1 cellular context compared by ENCODE assay signal in the genomic region with DNA sequence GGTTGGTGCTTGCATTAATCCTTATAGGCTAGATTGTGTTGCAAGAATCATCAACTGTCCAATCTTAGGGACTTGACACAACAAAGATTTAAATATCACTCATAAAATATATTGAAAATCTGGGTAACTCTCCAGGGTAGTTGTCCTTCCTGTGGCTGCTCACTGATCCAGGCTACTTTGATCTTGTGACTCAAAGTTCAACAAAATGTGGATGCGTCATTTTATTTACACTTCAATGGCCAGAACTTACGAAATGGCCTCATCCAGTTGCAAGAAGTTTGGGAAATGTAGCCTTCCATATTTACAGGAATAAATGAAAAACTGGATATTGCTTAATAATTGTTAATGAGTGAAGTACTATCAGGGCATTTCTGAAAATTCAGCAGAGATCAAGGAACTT.
TF ChIP-seq lines count a peak whose summit lies in the region.

No MANE protein-coding gene starts in this region.

TF ChIP-seq in HepG2, 621 proteins besides CTCF, POLR2A, EP300 and RAD21 (continued from another document and continues in another):
- TF ChIP-seq, protein P1, sequence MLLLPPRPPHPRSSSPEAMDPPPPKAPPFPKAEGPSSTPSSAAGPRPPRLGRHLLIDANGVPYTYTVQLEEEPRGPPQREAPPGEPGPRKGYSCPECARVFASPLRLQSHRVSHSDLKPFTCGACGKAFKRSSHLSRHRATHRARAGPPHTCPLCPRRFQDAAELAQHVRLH (CRISPR knock-in tag; IDR thresholded peaks at IDR 0.05; ENCODE audit: borderline replicate concordance, low read depth): no peak
- TF ChIP-seq GLI4 (CRISPR knock-in tag; IDR thresholded peaks at IDR 0.05; ENCODE audit: borderline replicate concordance) (no peak), SIX1 (CRISPR knock-in tag; IDR thresholded peaks at IDR 0.05; ENCODE audit: borderline replicate concordance) (no peak), ZNF44 (CRISPR knock-in tag; IDR thresholded peaks at IDR 0.05) (no peak), TP53 (CRISPR knock-in tag; conservative IDR thresholded peaks at IDR 0.05) (no peak), NKX3-1 (CRISPR knock-in tag; IDR thresholded peaks at IDR 0.05) (no peak), ZMYM4 (CRISPR knock-in tag; IDR thresholded peaks at IDR 0.05) (peak; percentile 81), KMT2B (CRISPR knock-in tag; IDR thresholded peaks at IDR 0.05) (no peak), ZNF709 (CRISPR knock-in tag; IDR thresholded peaks at IDR 0.05) (no peak), CBX2 (IDR thresholded peaks at IDR 0.05; ENCODE audit: low read depth, low read length) (no peak), CBX2 (CRISPR knock-in tag; IDR thresholded peaks at IDR 0.05; ENCODE audit: low read depth) (no peak), ZSCAN29 (CRISPR knock-in tag; conservative IDR thresholded peaks at IDR 0.05) (no peak), SMAD9 (CRISPR knock-in tag; IDR thresholded peaks at IDR 0.05) (no peak), U2AF1 (optimal IDR thresholded peaks at IDR 0.05; ENCODE audit: low read depth, low read length) (no peak), EEA1 (CRISPR knock-in tag; IDR thresholded peaks at IDR 0.05; ENCODE audit: borderline replicate concordance) (no peak), BCL6 (CRISPR knock-in tag; IDR thresholded peaks at IDR 0.05) (no peak; the same call in 1 of the 2 replicates), ZNF772 (CRISPR knock-in tag; IDR thresholded peaks at IDR 0.05) (no peak), YEATS2 (CRISPR knock-in tag; IDR thresholded peaks at IDR 0.05; ENCODE audit: borderline replicate concordance) (no peak), CHCHD3 (CRISPR knock-in tag; IDR thresholded peaks at IDR 0.05) (no peak), CEBPG (CRISPR knock-in tag; IDR thresholded peaks at IDR 0.05) (peak; percentile 85), ZSCAN31 (CRISPR knock-in tag; IDR thresholded peaks at IDR 0.05; ENCODE audit: low read depth) (no peak), SMAD3 (CRISPR knock-in tag; IDR thresholded peaks at IDR 0.05) (0 out of 2 replicates have a peak, but pooled peaks have one; percentile 51), EZH2 (conservative IDR thresholded peaks at IDR 0.05; ENCODE audit: low read depth, low read length) (no peak), KLF11 (CRISPR knock-in tag; IDR thresholded peaks at IDR 0.05) (no peak), REPIN1 (CRISPR knock-in tag; IDR thresholded peaks at IDR 0.05; ENCODE audit: borderline replicate concordance, low read depth) (no peak), ARNT (IDR thresholded peaks at IDR 0.05) (no peak), ZFP36 (IDR thresholded peaks at IDR 0.05; ENCODE audit: borderline replicate concordance, low read depth, low read length, partially characterized antibody) (no peak), IKZF5 (CRISPR knock-in tag; IDR thresholded peaks at IDR 0.05) (no peak), ZMYM2 (CRISPR knock-in tag; IDR thresholded peaks at IDR 0.05) (0 out of 2 replicates have a peak, but pooled peaks have one; percentile 61), ERF (CRISPR knock-in tag; IDR thresholded peaks at IDR 0.05) (no peak), ZBTB39 (CRISPR knock-in tag; IDR thresholded peaks at IDR 0.05) (no peak), ZNF33A (CRISPR knock-in tag; IDR thresholded peaks at IDR 0.05; ENCODE audit: borderline replicate concordance) (no peak), RFX5 (IDR thresholded peaks at IDR 0.05; ENCODE audit: low read depth, low read length) (no peak), ZNF563 (CRISPR knock-in tag; IDR thresholded peaks at IDR 0.05) (no peak), NFYC (CRISPR knock-in tag; IDR thresholded peaks at IDR 0.05) (no peak), NFATC3 (CRISPR knock-in tag; IDR thresholded peaks at IDR 0.05) (no peak), SMYD3 (CRISPR knock-in tag; IDR thresholded peaks at IDR 0.05) (no peak), ZNF496 (CRISPR knock-in tag; IDR thresholded peaks at IDR 0.05; ENCODE audit: insufficient replicate concordance) (no peak), ZNF674 (CRISPR knock-in tag; IDR thresholded peaks at IDR 0.05; ENCODE audit: low read depth) (no peak), MED8 (CRISPR knock-in tag; IDR thresholded peaks at IDR 0.05; ENCODE audit: insufficient replicate concordance) (no peak), ZNF770 (CRISPR knock-in tag; IDR thresholded peaks at IDR 0.05) (no peak), ARHGAP35 (CRISPR knock-in tag; IDR thresholded peaks at IDR 0.05; ENCODE audit: borderline replicate concordance) (no peak), SP4 (CRISPR knock-in tag; IDR thresholded peaks at IDR 0.05) (no peak), ZNF598 (CRISPR knock-in tag; IDR thresholded peaks at IDR 0.05; ENCODE audit: borderline replicate concordance) (no peak), NCOR1 (IDR thresholded peaks at IDR 0.05; ENCODE audit: borderline replicate concordance, low read length) (peak; percentile 83; the same call in 1 of the 2 replicates), KLF12 (CRISPR knock-in tag; IDR thresholded peaks at IDR 0.05; ENCODE audit: borderline replicate concordance) (no peak), GFI1 (CRISPR knock-in tag; IDR thresholded peaks at IDR 0.05; ENCODE audit: borderline replicate concordance) (no peak), ZNF577 (CRISPR knock-in tag; IDR thresholded peaks at IDR 0.05; ENCODE audit: borderline replicate concordance, low read depth) (no peak), ZNF616 (CRISPR knock-in tag; IDR thresholded peaks at IDR 0.05; ENCODE audit: low read depth) (no peak), ZNF775 (CRISPR knock-in tag; IDR thresholded peaks at IDR 0.05; ENCODE audit: borderline replicate concordance) (no peak), MBD4 (IDR thresholded peaks at IDR 0.05; ENCODE audit: borderline replicate concordance, low read length) (no peak), ZSCAN25 (CRISPR knock-in tag; IDR thresholded peaks at IDR 0.05) (no peak), ARID4A (CRISPR knock-in tag; IDR thresholded peaks at IDR 0.05; ENCODE audit: borderline replicate concordance) (no peak), CC2D1A (CRISPR knock-in tag; IDR thresholded peaks at IDR 0.05) (no peak), MXD4 (CRISPR knock-in tag; IDR thresholded peaks at IDR 0.05) (no peak), HOXA3 (CRISPR knock-in tag; IDR thresholded peaks at IDR 0.05) (no peak), ZBTB8A (CRISPR knock-in tag; IDR thresholded peaks at IDR 0.05; ENCODE audit: borderline replicate concordance, low read depth) (no peak), SRY (CRISPR knock-in tag; IDR thresholded peaks at IDR 0.05) (no peak), ZFYVE20 (CRISPR knock-in tag; IDR thresholded peaks at IDR 0.05; ENCODE audit: borderline replicate concordance, low read depth) (no peak)
- TF ChIP-seq, protein P2, sequence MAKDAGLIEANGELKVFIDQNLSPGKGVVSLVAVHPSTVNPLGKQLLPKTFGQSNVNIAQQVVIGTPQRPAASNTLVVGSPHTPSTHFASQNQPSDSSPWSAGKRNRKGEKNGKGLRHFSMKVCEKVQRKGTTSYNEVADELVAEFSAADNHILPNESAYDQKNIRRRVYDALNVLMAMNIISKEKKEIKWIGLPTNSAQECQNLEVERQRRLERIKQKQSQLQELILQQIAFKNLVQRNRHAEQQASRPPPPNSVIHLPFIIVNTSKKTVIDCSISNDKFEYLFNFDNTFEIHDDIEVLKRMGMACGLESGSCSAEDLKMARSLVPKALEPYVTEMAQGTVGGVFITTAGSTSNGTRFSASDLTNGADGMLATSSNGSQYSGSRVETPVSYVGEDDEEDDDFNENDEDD (CRISPR knock-in tag; IDR thresholded peaks at IDR 0.05; ENCODE audit: borderline replicate concordance): no peak
- TF ChIP-seq, protein P3, sequence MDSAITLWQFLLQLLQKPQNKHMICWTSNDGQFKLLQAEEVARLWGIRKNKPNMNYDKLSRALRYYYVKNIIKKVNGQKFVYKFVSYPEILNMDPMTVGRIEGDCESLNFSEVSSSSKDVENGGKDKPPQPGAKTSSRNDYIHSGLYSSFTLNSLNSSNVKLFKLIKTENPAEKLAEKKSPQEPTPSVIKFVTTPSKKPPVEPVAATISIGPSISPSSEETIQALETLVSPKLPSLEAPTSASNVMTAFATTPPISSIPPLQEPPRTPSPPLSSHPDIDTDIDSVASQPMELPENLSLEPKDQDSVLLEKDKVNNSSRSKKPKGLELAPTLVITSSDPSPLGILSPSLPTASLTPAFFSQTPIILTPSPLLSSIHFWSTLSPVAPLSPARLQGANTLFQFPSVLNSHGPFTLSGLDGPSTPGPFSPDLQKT (CRISPR knock-in tag; IDR thresholded peaks at IDR 0.05; ENCODE audit: borderline replicate concordance): no peak
- TF ChIP-seq, protein P4, sequence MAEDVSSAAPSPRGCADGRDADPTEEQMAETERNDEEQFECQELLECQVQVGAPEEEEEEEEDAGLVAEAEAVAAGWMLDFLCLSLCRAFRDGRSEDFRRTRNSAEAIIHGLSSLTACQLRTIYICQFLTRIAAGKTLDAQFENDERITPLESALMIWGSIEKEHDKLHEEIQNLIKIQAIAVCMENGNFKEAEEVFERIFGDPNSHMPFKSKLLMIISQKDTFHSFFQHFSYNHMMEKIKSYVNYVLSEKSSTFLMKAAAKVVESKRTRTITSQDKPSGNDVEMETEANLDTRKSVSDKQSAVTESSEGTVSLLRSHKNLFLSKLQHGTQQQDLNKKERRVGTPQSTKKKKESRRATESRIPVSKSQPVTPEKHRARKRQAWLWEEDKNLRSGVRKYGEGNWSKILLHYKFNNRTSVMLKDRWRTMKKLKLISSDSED (CRISPR knock-in tag; IDR thresholded peaks at IDR 0.05): no peak
